ENCODE assay signal across 9 cellular contexts in the genomic region with DNA sequence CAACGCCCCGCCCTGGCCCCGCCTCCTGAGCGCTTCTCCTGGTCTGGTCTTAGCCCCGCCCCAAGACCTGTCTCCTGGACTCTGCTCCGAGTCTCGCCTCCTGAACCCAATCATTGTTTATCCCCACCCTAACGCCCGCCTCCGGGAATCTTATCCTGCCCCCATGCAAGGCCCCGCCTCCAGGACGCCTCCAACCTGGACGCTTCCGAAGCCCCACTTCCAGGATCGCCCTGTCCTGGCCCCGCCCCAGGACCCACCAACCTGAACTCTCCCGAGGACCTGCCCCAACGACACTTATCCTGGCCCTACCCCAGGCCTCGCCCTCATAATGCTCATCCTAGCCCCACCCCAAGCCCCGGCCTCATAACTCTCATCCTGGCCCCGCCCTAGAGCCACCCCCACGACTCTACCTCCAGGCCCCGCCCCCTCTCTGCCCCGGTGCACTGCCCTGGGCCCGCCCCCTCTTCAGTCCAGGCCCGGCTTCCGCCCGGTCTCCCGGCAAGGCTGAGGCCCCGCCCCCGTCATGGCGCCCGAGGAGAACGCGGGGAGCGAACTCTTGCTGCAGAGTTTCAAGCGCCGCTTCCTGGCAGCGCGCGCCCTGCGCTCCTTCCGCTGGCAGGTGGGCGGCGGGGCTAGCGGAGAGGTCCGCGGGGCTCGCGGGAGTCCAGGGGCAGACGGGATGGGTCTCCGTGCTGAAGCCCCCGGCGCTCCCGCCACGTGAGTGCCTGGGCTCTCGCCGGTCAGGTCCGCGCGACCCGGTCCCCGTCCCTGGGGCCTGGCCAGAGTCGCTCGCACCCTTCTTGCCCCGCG. TPM values are rescaled to one million over a fixed set of nuclear protein-coding genes. Genes with fewer than 3 reads are reported as not detected.
A peak's percentile ranks its signal among the peaks of the same experiment; 100 is the strongest.
DNase-seq lines count a peak whose midpoint lies in the region; ATAC-seq and TF ChIP-seq lines count a peak whose summit lies in the region.
"Had no signal": no experiment of that assay in that cellular context is flagged by ENCODE, and none has a peak within 500 bp of the region (broad histone marks: within the 10 kb centered on the region; RNA-seq: fewer than 3 reads in every experiment).

No MANE protein-coding gene starts in this region.

- peak overlapping the region; percentile 40 to 66 for H3K9ac ChIP-seq in colonic mucosa (ENCODE audit: low read depth in 2 of 2, low read length in 2 of 2)

- peak; percentile 76 for TF ChIP-seq POLR2A in GM19193 (IDR thresholded peaks at IDR 0.05; ENCODE audit: extremely low read depth, insufficient read depth, insufficient read length)

- H3K4me3 ChIP-seq in colonic mucosa, result peak overlapping the region; percentile 43

- no peak overlapping the region for H3K27ac ChIP-seq in colonic mucosa

- TF ChIP-seq CTCF in colonic mucosa (IDR thresholded peaks at IDR 0.05), result no peak

- peak; percentile 99 for DNase-seq in Ammon's horn (ENCODE audit: low spot score)
- DNase-seq in NCI-H510A (lab: John Stamatoyannopoulos, UW), result peak; percentile 94
- peak; percentile 99 for DNase-seq in activated CD4-positive, alpha-beta T cell treated with anti-CD3 and anti-CD28 coated beads for 4 hours
- DNase-seq in colonic mucosa, result peak; percentile 100
- DNase-seq in left kidney (ENCODE audit: low read depth, low spot score), result peak; percentile 99
- DNase-seq in stimulated activated CD4-positive, alpha-beta T cell treated with anti-CD3 and anti-CD28 coated beads, Interleukin-1b, Interleukin-23, amount 100 ng/mL, for 48 hours, result peak; percentile 99

- H3K4me1 ChIP-seq in colonic mucosa, result no peaks in the 10 kb centered on the region

- no peaks in the 10 kb centered on the region for H3K9me3 ChIP-seq in colonic mucosa

- H3K27me3 ChIP-seq in colonic mucosa, result no peaks in the 10 kb centered on the region

- intact Hi-C loops in colonic mucosa (cut with DNase I), result no loop called here

- no peaks in the 10 kb centered on the region for H3K36me3 ChIP-seq in colonic mucosa

- peak; percentile 96 for ATAC-seq in HG03432 (IDR thresholded peaks at IDR 0.05; ENCODE audit: unreplicated experiment)

RNA-seq across cellular contexts. Expression of gene DEFB108B, which starts 45.8 kb away (rescaled TPM):
- total RNA-seq in colonic mucosa, result not detected
- total RNA-seq: activated CD8-positive, alpha-beta memory T cell treated with anti-CD3 and anti-CD28 coated beads for 36 hours had no signal
